ENCODE assay signal across 8 cellular contexts in the genomic region with DNA sequence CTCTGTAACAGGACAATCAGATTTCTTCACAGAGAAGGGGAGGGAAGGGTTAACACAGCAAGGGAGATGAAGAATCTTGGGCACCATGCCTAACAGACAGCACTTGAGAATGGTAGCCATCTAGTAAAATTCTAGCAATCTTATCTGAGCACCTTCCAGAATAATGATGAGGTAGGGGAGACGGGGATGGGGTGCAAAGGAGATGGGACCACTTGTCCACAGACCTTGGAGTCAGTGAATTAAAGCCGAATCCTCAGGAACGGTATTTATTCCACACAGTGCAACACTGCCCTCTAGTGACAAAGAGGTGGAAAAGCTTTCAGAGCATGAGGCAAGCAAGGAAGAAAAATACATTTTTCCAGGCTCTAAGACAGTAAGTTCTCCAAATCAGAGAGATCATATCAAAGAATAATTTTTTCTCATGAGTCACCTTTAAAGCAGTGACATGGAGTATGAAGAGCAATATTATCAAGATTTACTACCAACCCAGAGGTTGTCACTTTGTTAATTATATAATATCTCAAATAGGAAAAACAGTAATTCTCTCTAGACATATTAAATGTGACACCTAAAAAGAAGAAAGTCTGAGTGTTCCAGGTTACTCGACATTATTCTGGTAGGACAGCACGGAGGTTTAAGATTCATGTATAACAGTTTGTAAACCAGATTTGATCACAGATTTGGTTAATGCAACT. TPM values are rescaled to one million over a fixed set of nuclear protein-coding genes. Genes with fewer than 3 reads are reported as not detected.
DNase-seq lines count a peak whose midpoint lies in the region; ATAC-seq, FAIRE-seq and TF ChIP-seq lines count a peak whose summit lies in the region.

No MANE protein-coding gene starts in this region.

- CTCF ChIA-PET in CD8-positive, alpha-beta memory T cell (lab: Charles Lee): interaction anchor here (0.6 to 6.1 kb wide), 17 partner anchors 9 to 480 kb away, joined by 3 to 28 read pairs (median 3); a partner anchor contains a TSS
- CTCF ChIA-PET in SK-N-SH (lab: Yijun Ruan, JAX) (interaction anchor here (0.5 to 4.8 kb wide), 39 partner anchors 9 to 1030 kb away, joined by 3 to 42 read pairs (median 4); a partner anchor contains a TSS), HepG2 (lab: Yijun Ruan, JAX; ENCODE audit: low intra/inter-chr PET ratio, low total read pairs) (interaction anchor here (1.7 to 1.9 kb wide), 2 partner anchors 9 to 1005 kb away, joined by 3 to 7 read pairs; no protein-coding TSS in a partner anchor)

- H3K9me3 ChIP-seq in CD8-positive, alpha-beta memory T cell (ENCODE audit: low read length): no peaks in the 10 kb centered on the region
- H3K9me3 ChIP-seq in SK-N-SH (no peaks in the 10 kb centered on the region), HepG2 (ENCODE audit: low read length) (no peaks in the 10 kb centered on the region), transverse colon (no peaks in the 10 kb centered on the region)

- H4K20me1 ChIP-seq in SK-N-SH (ENCODE audit: insufficient read depth): no peaks in the 10 kb centered on the region
- H4K20me1 ChIP-seq in HepG2 (ENCODE audit: insufficient read depth, low read length): no peaks in the 10 kb centered on the region

- no TSS peak for BruUV-seq in HepG2 (replicated peaks; lab: Mats Ljungman, UMichigan)

- in situ Hi-C loops in HepG2 (cut with HindIII; ENCODE audit: extremely low pct_ligation_motif_present, low pct_unique_long_range_greater_than_20kb): loop anchor here (10.0 kb wide), 1 partner anchor 161 kb away; no protein-coding TSS in a partner anchor
- in situ Hi-C loops in transverse colon (cut with MboI; ENCODE audit: low pct_ligation_motif_present in 1 of 4, low pct_unique_long_range_greater_than_20kb in 1 of 4, low sequenced_read_pairs in 3 of 4): loop anchor here in 3 of 4 donors (25.0 kb wide), 4 partner anchors 174 to 799 kb away; a partner anchor contains a TSS

- peak; percentile 86 for FAIRE-seq in HepG2 (lab: Jason Lieb, UNC)

- peak in 3 of 5 donors; percentile 52 to 60 (median 54) for DNase-seq in CD8-positive, alpha-beta memory T cell
- DNase-seq in NAMALWA (ENCODE audit: low spot score) (peak; percentile 70), SK-N-SH (peak; percentile 62), dedifferentiated amniotic fluid mesenchymal stem cell (ENCODE audit: extremely low spot score) (peak; percentile 80), HepG2 (ENCODE audit: low spot score) (peak; percentile 55), transverse colon (peak; percentile 15)

- no peaks in the 10 kb centered on the region for H3K36me3 ChIP-seq in CD8-positive, alpha-beta memory T cell (ENCODE audit: insufficient read depth, low read length)
- H3K36me3 ChIP-seq in SK-N-SH (replicated peaks in 1 of 2; ENCODE audit: control insufficient read depth in 1 of 2, insufficient read depth in 2 of 2, low read length in 1 of 2): no peaks in the 10 kb centered on the region
- no peaks in the 10 kb centered on the region for H3K36me3 ChIP-seq in HepG2 (replicated peaks in 1 of 2; ENCODE audit: control insufficient read depth in 1 of 2, insufficient read depth in 2 of 2, low read length in 2 of 2)
- no peaks in the 10 kb centered on the region for H3K36me3 ChIP-seq in transverse colon

- H3K4me1 Mint-ChIP-seq in CD8-positive, alpha-beta memory T cell: peaks cover 2 to 7% (median 4%) of the 10 kb centered on the region in 3 donors

- TF ChIP-seq EP300 in SK-N-SH (IDR thresholded peaks at IDR 0.05; ENCODE audit: borderline replicate concordance in 1 of 2, low read depth in 1 of 2, low read length in 1 of 2) (no peak), HepG2 (IDR thresholded peaks at IDR 0.05; ENCODE audit: low read depth in 2 of 2, low read length in 2 of 2) (no peak), HepG2 (CRISPR knock-in tag; IDR thresholded peaks at IDR 0.05; ENCODE audit: borderline replicate concordance) (no peak), transverse colon (IDR thresholded peaks at IDR 0.05; ENCODE audit: low read depth) (no peak)

- no peak overlapping the region for H3K9ac ChIP-seq in SK-N-SH
- no peak overlapping the region for H3K9ac ChIP-seq in HepG2 (ENCODE audit: insufficient read depth, low read depth, low read length)

- peak; percentile 94 for TF ChIP-seq CTCF in SK-N-SH (IDR thresholded peaks at IDR 0.05)
- TF ChIP-seq CTCF in HepG2 (CRISPR knock-in tag; IDR thresholded peaks at IDR 0.05): peak; percentile 83
- TF ChIP-seq CTCF in transverse colon (IDR thresholded peaks at IDR 0.05): peak; percentile 88 to 91 (median 90)

- H3F3A ChIP-seq in SK-N-SH (replicated peaks; ENCODE audit: insufficient read depth): no peaks in the 10 kb centered on the region

- TF ChIP-seq POLR2A in HepG2 (IDR thresholded peaks at IDR 0.05; ENCODE audit: insufficient read depth in 1 of 2, low read depth in 2 of 2, low read length in 2 of 2): no peak
- TF ChIP-seq POLR2A in transverse colon (IDR thresholded peaks at IDR 0.05): no peak

- TF ChIP-seq RAD21 in SK-N-SH (IDR thresholded peaks at IDR 0.05; ENCODE audit: low read length) (peak; percentile 97), HepG2 (CRISPR knock-in tag; IDR thresholded peaks at IDR 0.05) (peak; percentile 51)

- intact Hi-C loops in HepG2 (cut with micrococcal nuclease; ENCODE audit: unreplicated experiment): loop anchor here (5.0 kb wide), 1 partner anchor 164 kb away; no protein-coding TSS in a partner anchor
- intact Hi-C loops in transverse colon (cut with DNase I; ENCODE audit: low total_unique reads): no loop called here

- no peaks in the 10 kb centered on the region for H3K9me2 ChIP-seq in SK-N-SH

- H3K27ac ChIP-seq in CD8-positive, alpha-beta memory T cell (ENCODE audit: low read depth, low read length): no peak overlapping the region
- no peak overlapping the region; a peak in 1 of 4 replicates for H3K27ac ChIP-seq in SK-N-SH (ENCODE audit: low read depth in 2 of 2, low read length in 1 of 2)
- H3K27ac ChIP-seq in HepG2 (ENCODE audit: extremely low read length, insufficient read depth, low read length): no peak overlapping the region
- no peak overlapping the region for H3K27ac ChIP-seq in transverse colon

- H2AFZ ChIP-seq in SK-N-SH (ENCODE audit: low read depth) (no peak overlapping the region), HepG2 (ENCODE audit: low read length) (no peak overlapping the region)

- H3K4me1 ChIP-seq in CD8-positive, alpha-beta memory T cell (ENCODE audit: insufficient read depth, low read length): no peaks in the 10 kb centered on the region
- H3K4me1 ChIP-seq in SK-N-SH (ENCODE audit: control insufficient read depth in 1 of 2, insufficient read depth in 2 of 2, low read depth in 1 of 2, low read length in 1 of 2) (no peaks in the 10 kb centered on the region; a peak in 1 of 4 replicates), HepG2 (ENCODE audit: insufficient read depth, low read length) (no peaks in the 10 kb centered on the region), transverse colon (peaks cover 0 to 3% (median 2%) of the 10 kb centered on the region in 4 donors)

- no peaks in the 10 kb centered on the region for H3K27me3 ChIP-seq in CD8-positive, alpha-beta memory T cell (ENCODE audit: insufficient read depth, low read length, poor library complexity, severe bottlenecking)
- peaks cover 11% of the 10 kb centered on the region; the same call in 1 of the 2 replicates for H3K27me3 ChIP-seq in SK-N-SH (ENCODE audit: insufficient read depth)
- peaks cover 0 to 18% of the 10 kb centered on the region in 2 experiments; a peak in 2 of 5 replicates for H3K27me3 ChIP-seq in HepG2 (ENCODE audit: control insufficient read depth in 1 of 2, insufficient read depth in 2 of 2, low read length in 2 of 2)
- no peaks in the 10 kb centered on the region for H3K27me3 ChIP-seq in transverse colon

- peak; percentile 43 for ATAC-seq in GM18520 (IDR thresholded peaks at IDR 0.05; ENCODE audit: unreplicated experiment)
- ATAC-seq in HepG2: peak; percentile 79
- ATAC-seq in GM21423 (IDR thresholded peaks at IDR 0.05; ENCODE audit: unreplicated experiment): no peak

- H3K79me2 ChIP-seq in SK-N-SH (ENCODE audit: insufficient read depth): no peaks in the 10 kb centered on the region
- H3K79me2 ChIP-seq in HepG2 (ENCODE audit: insufficient read depth, low read length): no peaks in the 10 kb centered on the region

- no peak overlapping the region for H3K4me3 ChIP-seq in CD8-positive, alpha-beta memory T cell (ENCODE audit: low read length)
- H3K4me3 ChIP-seq in SK-N-SH (ENCODE audit: low read depth in 2 of 2, low read length in 1 of 2) (peak overlapping the region in 1 of 2 experiments; percentile 44; a peak in 1 of 4 replicates), HepG2 (replicated peaks in 1 of 3; ENCODE audit: insufficient read depth in 1 of 3, low read depth in 2 of 3, low read length in 3 of 3) (no peak overlapping the region), transverse colon (no peak overlapping the region)

- H3K4me2 ChIP-seq in SK-N-SH: no peak overlapping the region
- no peak overlapping the region for H3K4me2 ChIP-seq in HepG2 (ENCODE audit: low read depth, low read length)

- POLR2A ChIA-PET in CD8-positive, alpha-beta memory T cell (lab: Charles Lee): interaction anchor here (0.6 kb wide), 1 partner anchor 495 kb away, joined by 6 read pairs; no protein-coding TSS in a partner anchor
- POLR2A ChIA-PET in SK-N-SH (lab: Yijun Ruan, JAX): no interaction called here
- POLR2A ChIA-PET in HepG2 (lab: Yijun Ruan, JAX): no interaction called here

- WGBS in SK-N-SH (ENCODE audit: low lambda C conversion rate): 0% methylated on average over 5 of the region's 5 CpGs
- WGBS in HepG2 (ENCODE audit: low lambda C conversion rate): 0% methylated on average over 5 of the region's 5 CpGs
- 0 to 4% methylated on average over 2 to 5 of the region's 5 CpGs for WGBS in transverse colon (ENCODE audit: low coverage in 1 of 2), 2 donors

- H3K27me3 Mint-ChIP-seq in CD8-positive, alpha-beta memory T cell: no peaks in the 10 kb centered on the region

- no peaks in the 10 kb centered on the region for H3K9me3 Mint-ChIP-seq in CD8-positive, alpha-beta memory T cell

- peaks cover 4 to 44% (median 13%) of the 10 kb centered on the region in 3 donors for H3K36me3 Mint-ChIP-seq in CD8-positive, alpha-beta memory T cell

- peak overlapping the region in 1 of 8 donors; percentile 63 for H3K27ac Mint-ChIP-seq in CD8-positive, alpha-beta memory T cell

- H3K4me3 Mint-ChIP-seq in CD8-positive, alpha-beta memory T cell: no peak overlapping the region

RNA-seq across cellular contexts. Expression of a gene that starts 43.3 kb away (rescaled TPM):
- total RNA-seq in CD8-positive, alpha-beta memory T cell: 1 to 10 TPM in 1 of 2 experiments, under 1 TPM in 1; 0.85 to 1.1 TPM
- 1.5 TPM for polyA plus RNA-seq in CD8-positive, alpha-beta memory T cell
- polyA plus RNA-seq in SK-N-SH (2012; rRNA removed) (0.08 and 0.11 TPM in 2 replicates), HepG2 (2011; rRNA removed) (not detected in 2 replicates)
- 0.08 and 0.25 TPM in 2 replicates for polyA plus RNA-seq in SK-N-SH (2012; cell fraction: cytosol; rRNA removed)
- polyA plus RNA-seq in SK-N-SH (2012; cell fraction: nucleus; rRNA removed): not detected in 2 replicates
- total RNA-seq in HepG2 (2016; rRNA removed; fragmentation: Illumina TruSeq; extraction: Trizol) (not detected in 2 replicates), transverse colon (10 to 100 TPM in 1 of 4 donors, 1 to 10 TPM in 2, not detected in 1; 3.5 to 10.9 (median 4.1) TPM)
- total RNA-seq in HepG2 (2016; cell fraction: cytosol; rRNA removed; fragmentation: Illumina TruSeq; extraction: Trizol; ENCODE audit: low read depth): not detected in 2 replicates
- not detected in 2 replicates for total RNA-seq in HepG2 (2016; cell fraction: insoluble cytoplasmic fraction; rRNA removed; fragmentation: Illumina TruSeq; extraction: Trizol)
- not detected in 2 replicates for total RNA-seq in HepG2 (2016; cell fraction: membrane; rRNA removed; fragmentation: Illumina TruSeq; extraction: Trizol)
- not detected in 2 replicates for total RNA-seq in HepG2 (2016; cell fraction: nucleus; rRNA removed; fragmentation: Illumina TruSeq; extraction: Trizol)
- polyA plus RNA-seq in HepG2 (2011; cell fraction: cytosol; rRNA removed): not detected in 2 replicates
- not detected in 2 replicates for polyA plus RNA-seq in HepG2 (2011; cell fraction: nucleus; rRNA removed)
- polyA plus RNA-seq in HepG2 (2012): not detected in 2 replicates
- not detected in 2 replicates for polyA plus RNA-seq in HepG2 (2016; cell fraction: cytosol; fragmentation: Illumina TruSeq; extraction: Trizol; ENCODE audit: low read depth)
- not detected in 2 replicates for polyA plus RNA-seq in HepG2 (2016; cell fraction: insoluble cytoplasmic fraction; fragmentation: Illumina TruSeq; extraction: Trizol; ENCODE audit: low read depth)
- not detected in 2 replicates for polyA plus RNA-seq in HepG2 (2016; cell fraction: membrane; fragmentation: Illumina TruSeq; extraction: Trizol; ENCODE audit: low read depth)
- not detected in 2 replicates for polyA plus RNA-seq in HepG2 (2016; cell fraction: nucleus; fragmentation: Illumina TruSeq; extraction: Trizol; ENCODE audit: insufficient read depth, low read depth)
- polyA minus RNA-seq in HepG2 (2011; rRNA and poly(A)+ RNA removed; ENCODE audit: low replicate concordance): not detected in 2 replicates
- polyA minus RNA-seq in HepG2 (2011; cell fraction: cytosol; rRNA and poly(A)+ RNA removed): not detected in 2 replicates
- polyA minus RNA-seq in HepG2 (2011; cell fraction: nucleus; rRNA and poly(A)+ RNA removed): not detected in 2 replicates

Comparison
In these comparisons a context has a peak if more than half of its experiments do, and no peak if none do; other contexts are left out.
1. DNase-seq: peak in every context shown above with its lines; median percentile 80 in dedifferentiated amniotic fluid mesenchymal stem cell; 70 in NAMALWA; 62 in SK-N-SH; 55 in HepG2; 54 in CD8-positive, alpha-beta memory T cell; 15 in transverse colon.